18 cellular contexts compared by ENCODE assay signal in the genomic region with DNA sequence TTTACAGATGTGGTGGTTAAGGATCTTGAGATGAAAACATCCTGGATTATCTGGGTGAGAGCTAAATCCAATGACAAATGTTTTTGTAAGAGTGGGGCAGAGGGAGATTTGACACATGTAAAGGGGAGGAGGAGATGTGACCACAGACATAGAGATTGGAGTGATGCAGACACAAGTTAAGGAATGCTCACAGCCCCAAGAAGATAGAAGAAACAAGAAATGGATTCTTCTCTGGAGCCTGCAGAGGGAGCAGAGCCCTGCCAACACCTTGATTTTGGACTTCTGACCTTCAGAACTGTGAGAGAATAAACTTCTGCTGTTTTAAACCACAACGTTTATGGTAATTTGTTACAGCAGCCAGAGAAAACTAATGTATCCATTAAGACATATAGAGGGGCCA.
"Had no signal": no experiment of that assay in that cellular context is flagged by ENCODE, and none has a peak within 500 bp of the region (broad histone marks: within the 10 kb centered on the region; RNA-seq: fewer than 3 reads in every experiment).

No MANE protein-coding gene starts in this region.

- H3K36me3 Mint-ChIP-seq: activated naive CD8-positive, alpha-beta T cell had no signal

- H3K27ac Mint-ChIP-seq: activated B cell treated with CpG ODN at 0.5 μM for 24 hours; activated CD4-positive, alpha-beta T cell treated with anti-CD3 and anti-CD28 coated beads, Interleukin-2, amount 10 ng/mL, durations not matched to agents 24 days and 14 days; activated CD8-positive, alpha-beta T cell treated with anti-CD3 and anti-CD28 coated beads, Interleukin-2, amount 10 ng/mL, durations not matched to agents 7 days and 5 days; activated naive CD8-positive, alpha-beta T cell; mesothelial cell of epicardium; stimulated activated effector memory CD8-positive, alpha-beta T cell treated with anti-CD3 and anti-CD28 coated beads, Interleukin-12 subunit alpha, Interleukin-12 subunit beta, amount 100 ng/mL, for 72 hours; T-helper 17 cell had no signal

- H3K9me3 Mint-ChIP-seq: stimulated activated effector memory CD8-positive, alpha-beta T cell treated with anti-CD3 and anti-CD28 coated beads, Interleukin-12 subunit alpha, Interleukin-12 subunit beta, amount 100 ng/mL, for 72 hours had no signal

- H3K4me3 ChIP-seq: lower lobe of right lung, ovary, spleen had no signal

- H3K9me3 ChIP-seq: lower lobe of right lung, ovary had no signal

- H3K27ac ChIP-seq: lower lobe of right lung, ovary, spleen had no signal

- ATAC-seq: lower lobe of right lung; sciatic nerve; stimulated activated effector memory CD8-positive, alpha-beta T cell treated with anti-CD3 and anti-CD28 coated beads, Interleukin-12 subunit alpha, Interleukin-12 subunit beta, amount 100 ng/mL, for 72 hours; T-helper 17 cell had no signal

- DNase-seq: activated B cell treated with CpG ODN at 0.5 μM for 24 hours; activated CD8-positive, alpha-beta memory T cell treated with anti-CD3 and anti-CD28 coated beads, Interleukin-2, amount 50 U/mL, for 4 hours; activated CD8-positive, alpha-beta T cell treated with anti-CD3 and anti-CD28 coated beads, Interleukin-2, amount 10 ng/mL, durations not matched to agents 7 days and 5 days; activated gamma-delta T cell; activated T-cell treated with anti-CD3 and anti-CD28 coated beads, Interleukin-2, amount 50 U/mL, for 48 hours; effector CD4-positive, alpha-beta T cell; head of caudate nucleus; lower lobe of right lung; ovary; spleen; stimulated activated CD4-positive, alpha-beta T cell treated with anti-CD3 and anti-CD28 coated beads, Interleukin-1b, Interleukin-23, amount 100 ng/mL, for 48 hours; T-helper 17 cell had no signal

- H3K4me1 Mint-ChIP-seq: activated B cell treated with CpG ODN at 0.5 μM for 24 hours had no signal

- H3K27me3 Mint-ChIP-seq: activated naive CD8-positive, alpha-beta T cell; T-helper 17 cell had no signal

- H3K27me3 ChIP-seq: ovary, spleen had no signal

- H3K4me3 Mint-ChIP-seq: activated B cell treated with CpG ODN at 0.5 μM for 24 hours; activated CD4-positive, alpha-beta T cell treated with anti-CD3 and anti-CD28 coated beads, Interleukin-2, amount 10 ng/mL, durations not matched to agents 24 days and 14 days; activated CD8-positive, alpha-beta T cell treated with anti-CD3 and anti-CD28 coated beads, Interleukin-2, amount 10 ng/mL, durations not matched to agents 7 days and 5 days; activated naive CD8-positive, alpha-beta T cell; mesothelial cell of epicardium; neural crest cell; stimulated activated effector memory CD8-positive, alpha-beta T cell treated with anti-CD3 and anti-CD28 coated beads, Interleukin-12 subunit alpha, Interleukin-12 subunit beta, amount 100 ng/mL, for 72 hours; T-helper 17 cell had no signal

- H3K36me3 ChIP-seq: lower lobe of right lung, ovary, spleen had no signal
